In genomic region chr11:2992234-2992999, GRCh38 we compare ENCODE assay signal across 8 cellular contexts. TPM values are rescaled to one million over a fixed set of nuclear protein-coding genes. Genes with fewer than 3 reads are reported as not detected.
DNase-seq lines count a peak whose midpoint lies in the region; ATAC-seq and TF ChIP-seq lines count a peak whose summit lies in the region.

NAP1L4 (minus strand) TSS chr11:2992329; CDS start chr11:2979220, 13,109 bp downstream.

- no peaks in the 10 kb centered on the region for H3K9me3 Mint-ChIP-seq in activated CD4-positive, alpha-beta memory T cell treated with anti-CD3 and anti-CD28 coated beads for 36 hours

- no peak for TF ChIP-seq CTCF in lower leg skin (IDR thresholded peaks at IDR 0.05)

- POLR2A ChIA-PET in activated CD4-positive, alpha-beta memory T cell treated with anti-CD3 and anti-CD28 coated beads for 36 hours (lab: Charles Lee), result interaction anchor here (0.6 to 4.8 kb wide), 9 partner anchors 12 to 387 kb away, joined by 3 to 53 read pairs (median 4); partner anchors contain the start of gene ZNF195

- H3K4me1 Mint-ChIP-seq in activated CD4-positive, alpha-beta memory T cell treated with anti-CD3 and anti-CD28 coated beads for 36 hours (ENCODE audit: low read depth), result peaks cover 28% of the 10 kb centered on the region

- peak within 1 kb of the TSS; percentile 99 for H3K4me3 Mint-ChIP-seq in activated CD4-positive, alpha-beta memory T cell treated with anti-CD3 and anti-CD28 coated beads for 36 hours

- TF ChIP-seq POLR2A in lower leg skin (IDR thresholded peaks at IDR 0.05), result no peak

- peak within 1 kb of the TSS; percentile 94 for H3K27ac ChIP-seq in duodenal mucosa (ENCODE audit: low read depth, low read length)

- H3K4me3 ChIP-seq in duodenal mucosa (ENCODE audit: low read depth in 1 of 2, low read length in 2 of 2), result peak within 1 kb of the TSS; percentile 84 to 94
- H3K4me3 ChIP-seq in lower leg skin (ENCODE audit: low read depth, poor library complexity, severe bottlenecking), result peak within 1 kb of the TSS; percentile 66

- peak within 1 kb of the TSS; percentile 88 to 89 for H3K9ac ChIP-seq in duodenal mucosa (ENCODE audit: low read depth in 1 of 2, low read length in 2 of 2)

- H3K36me3 ChIP-seq in duodenal mucosa (ENCODE audit: control insufficient read depth in 1 of 2, insufficient read depth in 2 of 2, low read length in 2 of 2), result no peaks in the 10 kb centered on the region

- peak within 1 kb of the TSS; percentile 100 for H3K27ac Mint-ChIP-seq in activated CD4-positive, alpha-beta memory T cell treated with anti-CD3 and anti-CD28 coated beads for 36 hours

- WGBS in lower leg skin, 2 donors, result 0% methylated on average over 29 to 66 of the region's 77 CpGs

- H3K36me3 Mint-ChIP-seq in activated CD4-positive, alpha-beta memory T cell treated with anti-CD3 and anti-CD28 coated beads for 36 hours, result peaks cover 33% of the 10 kb centered on the region

- H3K27me3 Mint-ChIP-seq in activated CD4-positive, alpha-beta memory T cell treated with anti-CD3 and anti-CD28 coated beads for 36 hours, result no peaks in the 10 kb centered on the region

- H3K4me1 ChIP-seq in duodenal mucosa (ENCODE audit: control insufficient read depth in 1 of 2, insufficient read depth in 2 of 2, low read length in 2 of 2), result peaks cover 35 to 38% of the 10 kb centered on the region in 2 donors

- CTCF ChIA-PET in activated CD4-positive, alpha-beta memory T cell treated with anti-CD3 and anti-CD28 coated beads for 36 hours (lab: Charles Lee), result interaction anchor here (0.6 to 2.7 kb wide), 6 partner anchors 11 to 99 kb away, joined by 3 to 6 read pairs (median 4); no protein-coding TSS in a partner anchor

- DNase-seq in CD1c-positive myeloid dendritic cell (ENCODE audit: extremely low spot score) (peak; percentile 98), NCI-H82 treated with DMSO at 0.1 percent for 48 hours (lab: John Stamatoyannopoulos, UW; ENCODE audit: unreplicated experiment) (peak; percentile 85), lower leg skin (ENCODE audit: low spot score in 2 of 2) (peak; percentile 95 to 99)
- DNase-seq in activated CD4-positive, alpha-beta memory T cell treated with anti-CD3 and anti-CD28 coated beads for 36 hours, result peak; percentile 98
- DNase-seq in stimulated activated CD4-positive, alpha-beta T cell treated with anti-CD3 and anti-CD28 coated beads, Interleukin-4, amount 100 ng/mL, for 48 hours (ENCODE audit: low read depth in 2 of 2), result peak; percentile 92 to 96

- no peaks in the 10 kb centered on the region for H3K9me3 ChIP-seq in duodenal mucosa (ENCODE audit: control insufficient read depth in 1 of 2, low read length in 2 of 2)

- no peaks in the 10 kb centered on the region for H3K27me3 ChIP-seq in duodenal mucosa (ENCODE audit: control insufficient read depth in 1 of 2, insufficient read depth in 2 of 2, low read length in 2 of 2)

- ATAC-seq in GM19438 (IDR thresholded peaks at IDR 0.05; ENCODE audit: low read depth, unreplicated experiment), result peak; percentile 86
- peak; percentile 45 for ATAC-seq in HG03575 (IDR thresholded peaks at IDR 0.05; ENCODE audit: extremely low read depth, insufficient number of reproducible peaks, low FRiP score, unreplicated experiment)

- intact Hi-C loops in activated CD4-positive, alpha-beta memory T cell treated with anti-CD3 and anti-CD28 coated beads for 36 hours (cut with micrococcal nuclease), result loop anchor here (2.0 kb wide), 1 partner anchor 386 kb away; the partner anchor contains the start of gene ZNF195
- intact Hi-C loops in lower leg skin (cut with DNase I; ENCODE audit: low total_unique reads), result no loop called here

RNA-seq across cellular contexts. Expression of gene NAP1L4, which starts in this region (rescaled TPM):
- total RNA-seq in activated CD4-positive, alpha-beta memory T cell treated with anti-CD3 and anti-CD28 coated beads for 36 hours, result 100 to 1,000 TPM; 261 to 263 TPM
- total RNA-seq in lower leg skin, result 10 to 100 TPM; 67.2 to 99.0 (median 82.4) TPM

Comparison
In these comparisons a context has a peak if more than half of its experiments do, and no peak if none do; other contexts are left out.
1. Peak in every context shown above with its lines: DNase-seq, ATAC-seq, H3K4me3 ChIP-seq and H3K27ac ChIP-seq.